Comparison of ENCODE assay signal across 18 cellular contexts in genomic region chr7:6323936-6324701, GRCh38. TPM values are rescaled to one million over a fixed set of nuclear protein-coding genes. Genes with fewer than 3 reads are reported as not detected.
DNase-seq lines count a peak whose midpoint lies in the region; ATAC-seq, FAIRE-seq and TF ChIP-seq lines count a peak whose summit lies in the region.
"Had no signal": no experiment of that assay in that cellular context is flagged by ENCODE, and none has a peak within 500 bp of the region (broad histone marks: within the 10 kb centered on the region; RNA-seq: fewer than 3 reads in every experiment).

No MANE protein-coding gene starts in this region.

- H3K4me1 Mint-ChIP-seq in GM23338 (peaks cover 7% of the 10 kb centered on the region), neural progenitor cell (peaks cover 4% of the 10 kb centered on the region)

- H3K36me3 ChIP-seq in GM23338 (ENCODE audit: insufficient read depth) (no peaks in the 10 kb centered on the region), NT2/D1 (ENCODE audit: insufficient read depth, insufficient read length, low read length) (no peaks in the 10 kb centered on the region), K562 (ENCODE audit: control insufficient read depth, insufficient read depth, low read length) (no peaks in the 10 kb centered on the region), neural progenitor cell (no peaks in the 10 kb centered on the region), adrenal gland (replicated peaks in 1 of 2) (no peaks in the 10 kb centered on the region)
- H3K36me3 ChIP-seq: BLaER1 had no signal

- H3K4me2 ChIP-seq in GM23338 (no peak overlapping the region), K562 (ENCODE audit: insufficient read depth, low read length) (no peak overlapping the region), neural progenitor cell (no peak overlapping the region)
- H3K4me2 ChIP-seq: BLaER1 had no signal

- ATAC-seq in GM23338 = peak; percentile 40; the same call in 1 of the 3 replicates
- ATAC-seq in K562 = no peak

- TF ChIP-seq CTCF in GM23338 (conservative IDR thresholded peaks at IDR 0.05; ENCODE audit: low read depth in 2 of 2) (no peak), K562 (IDR thresholded peaks at IDR 0.05 in 2 of 3, conservative IDR thresholded peaks at IDR 0.05 in 1 of 3; ENCODE audit: insufficient read depth in 2 of 3, low read depth in 1 of 3, low read length in 3 of 3) (no peak), neural progenitor cell (IDR thresholded peaks at IDR 0.05) (no peak), adrenal gland (IDR thresholded peaks at IDR 0.05) (no peak), GM20000 (IDR thresholded peaks at IDR 0.05; ENCODE audit: extremely low read depth, missing control alignments) (no peak)

- H3K4me3 Mint-ChIP-seq in GM23338 (no peak overlapping the region), neural progenitor cell (no peak overlapping the region)
- H3K4me3 Mint-ChIP-seq: CD8-positive, alpha-beta memory T cell had no signal

- no peaks in the 10 kb centered on the region for H3K27me3 ChIP-seq in GM23338 (ENCODE audit: insufficient read depth)
- H3K27me3 ChIP-seq in NT2/D1 (ENCODE audit: insufficient read depth, insufficient read length) = no peaks in the 10 kb centered on the region
- no peaks in the 10 kb centered on the region for H3K27me3 ChIP-seq in K562 (ENCODE audit: control insufficient read depth in 2 of 2, insufficient read depth in 2 of 2, low read length in 2 of 2)
- H3K27me3 ChIP-seq in neural progenitor cell = no peaks in the 10 kb centered on the region
- no peaks in the 10 kb centered on the region for H3K27me3 ChIP-seq in adrenal gland
- H3K27me3 ChIP-seq: BLaER1 had no signal

- H3K36me3 Mint-ChIP-seq in GM23338 (ENCODE audit: low read depth) (no peaks in the 10 kb centered on the region), neural progenitor cell (no peaks in the 10 kb centered on the region)

- H3K27me3 Mint-ChIP-seq in GM23338 (ENCODE audit: insufficient read depth, low read depth, poor library complexity) (no peaks in the 10 kb centered on the region), neural progenitor cell (ENCODE audit: insufficient read depth, low read depth) (peaks cover 5% of the 10 kb centered on the region)

- H3K9me3 ChIP-seq in NT2/D1 (ENCODE audit: insufficient read depth, low read length) = no peaks in the 10 kb centered on the region
- no peaks in the 10 kb centered on the region for H3K9me3 ChIP-seq in K562 (replicated peaks; ENCODE audit: control insufficient read depth, insufficient read depth, low read depth, low read length)
- H3K9me3 ChIP-seq in neural progenitor cell (ENCODE audit: low read depth) = no peaks in the 10 kb centered on the region
- no peaks in the 10 kb centered on the region for H3K9me3 ChIP-seq in adrenal gland (replicated peaks in 1 of 3)
- H3K9me3 ChIP-seq: BLaER1, Caco-2 had no signal

- no peak overlapping the region for H3K9ac ChIP-seq in NT2/D1 (ENCODE audit: insufficient read length, low read depth)
- H3K9ac ChIP-seq in K562 (ENCODE audit: insufficient read depth in 1 of 2, low read depth in 2 of 2, low read length in 2 of 2) = no peak overlapping the region
- no peak overlapping the region for H3K9ac ChIP-seq in neural progenitor cell

- peak; percentile 54 for DNase-seq in GM23338 (ENCODE audit: low spot score)
- DNase-seq in NT2/D1 (ENCODE audit: low read depth, low spot score) = peak; percentile 56
- no peak for DNase-seq in K562 (ENCODE audit: extremely low read depth in 1 of 4, low spot score in 3 of 4)
- no peak for DNase-seq in neural progenitor cell (ENCODE audit: low spot score)
- no peak for DNase-seq in NCI-H510A treated with DMSO at 0.1 percent for 48 hours (lab: John Stamatoyannopoulos, UW)
- no peak for DNase-seq in adrenal gland
- DNase-seq in GM20000 (ENCODE audit: low spot score) = no peak
- no peak for DNase-seq in GDM1 (lab: John Stamatoyannopoulos, UW)
- DNase-seq: AML-193; Caco-2; CD8-positive, alpha-beta memory T cell; DND-41; GOT3; HCEC 1CT; Karpas-422 had no signal

- CTCF ChIA-PET in K562 (lab: Yijun Ruan, JAX; ENCODE audit: low intra/inter-chr PET ratio) = interaction anchor here (1.6 kb wide), 1 partner anchor 160 kb away, joined by 3 read pairs; no protein-coding TSS in a partner anchor

- no peak for FAIRE-seq in K562 (lab: Jason Lieb, UNC)
- FAIRE-seq: GM18507, HTR-8/SVneo had no signal

- H3K9me2 ChIP-seq in GM23338 (ENCODE audit: insufficient read depth) = no peaks in the 10 kb centered on the region

- H3K27ac ChIP-seq in GM23338 (ENCODE audit: low read depth) (no peak overlapping the region), K562 (ENCODE audit: extremely low read depth, low read depth, low read length) (no peak overlapping the region), neural progenitor cell (no peak overlapping the region), adrenal gland (no peak overlapping the region)
- H3K27ac ChIP-seq: BLaER1 had no signal

- H3K27ac Mint-ChIP-seq in GM23338 (no peak overlapping the region), neural progenitor cell (peak overlapping the region; percentile 75)

- H3K9me1 ChIP-seq in K562 (ENCODE audit: control insufficient read depth, insufficient read depth, low read length) = no peaks in the 10 kb centered on the region

- no peaks in the 10 kb centered on the region for H4K20me1 ChIP-seq in GM23338 (replicated peaks; ENCODE audit: insufficient read depth)
- no peaks in the 10 kb centered on the region for H4K20me1 ChIP-seq in K562 (replicated peaks; ENCODE audit: control insufficient read depth, insufficient read depth, low read length)
- no peaks in the 10 kb centered on the region for H4K20me1 ChIP-seq in neural progenitor cell (ENCODE audit: low read depth)
- H4K20me1 ChIP-seq: BLaER1 had no signal

- H2AFZ ChIP-seq in GM23338 = no peak overlapping the region
- no peak overlapping the region for H2AFZ ChIP-seq in K562 (ENCODE audit: low read depth, low read length)
- H2AFZ ChIP-seq in neural progenitor cell (replicated peaks) = no peak overlapping the region

- TF ChIP-seq RAD21 in K562 (CRISPR knock-in tag; conservative IDR thresholded peaks at IDR 0.05 in 1 of 2, IDR thresholded peaks at IDR 0.05 in 1 of 2) = no peak

- in situ Hi-C loops in K562 (cut with MboI) = loop anchor here (5.0 kb wide), 1 partner anchor 327 kb away; no protein-coding TSS in a partner anchor

- POLR2A ChIA-PET in K562 (lab: Yijun Ruan, JAX) = interaction anchor here (0.7 to 1.2 kb wide), 2 partner anchors 51 to 217 kb away, joined by 3 read pairs; no protein-coding TSS in a partner anchor

- TF ChIP-seq EP300 in K562 (IDR thresholded peaks at IDR 0.05; ENCODE audit: low read length) = no peak

- 20% methylated on average over 11 of the region's 11 CpGs for WGBS in K562 (ENCODE audit: insufficient coverage, low coverage, missing lambda C conversion rate)
- 63 to 71% (median 67%) methylated on average over 11 of the region's 11 CpGs for WGBS in adrenal gland, 4 donors

- no peaks in the 10 kb centered on the region for H3K4me1 ChIP-seq in GM23338 (ENCODE audit: insufficient read depth)
- no peaks in the 10 kb centered on the region for H3K4me1 ChIP-seq in NT2/D1 (ENCODE audit: insufficient read depth, insufficient read length)
- no peaks in the 10 kb centered on the region; a peak in 1 of 5 replicates for H3K4me1 ChIP-seq in K562 (replicated peaks in 1 of 2; ENCODE audit: control insufficient read depth in 2 of 2, insufficient read depth in 2 of 2, low read length in 2 of 2)
- H3K4me1 ChIP-seq in neural progenitor cell = no peaks in the 10 kb centered on the region
- H3K4me1 ChIP-seq in adrenal gland (replicated peaks in 1 of 2) = no peaks in the 10 kb centered on the region
- H3K4me1 ChIP-seq: Caco-2 had no signal

- H3F3A ChIP-seq in GM23338 (replicated peaks; ENCODE audit: low read depth) (no peaks in the 10 kb centered on the region), neural progenitor cell (ENCODE audit: low read depth) (no peaks in the 10 kb centered on the region)

- H3K79me2 ChIP-seq in GM23338 (replicated peaks; ENCODE audit: insufficient read depth) (no peaks in the 10 kb centered on the region), K562 (ENCODE audit: control insufficient read depth, insufficient read depth, low read length) (no peaks in the 10 kb centered on the region), neural progenitor cell (ENCODE audit: low read depth) (no peaks in the 10 kb centered on the region)

- no peak overlapping the region for H3K4me3 ChIP-seq in GM23338
- no peak overlapping the region for H3K4me3 ChIP-seq in NT2/D1 (ENCODE audit: insufficient read length, low read depth)
- no peak overlapping the region for H3K4me3 ChIP-seq in K562
- H3K4me3 ChIP-seq in neural progenitor cell = no peak overlapping the region
- no peak overlapping the region for H3K4me3 ChIP-seq in adrenal gland
- H3K4me3 ChIP-seq: BLaER1 had no signal

- intact Hi-C loops in K562 (cut with micrococcal nuclease) = loop anchor here (1.0 to 10.0 kb wide), 6 partner anchors 67 to 531 kb away; no protein-coding TSS in a partner anchor
- intact Hi-C loops in adrenal gland (cut with DNase I) = loop anchor here in 1 of 2 donors (5.0 kb wide), 2 partner anchors 162 to 467 kb away; no protein-coding TSS in a partner anchor

- H3K9me3 Mint-ChIP-seq in GM23338 (no peaks in the 10 kb centered on the region), neural progenitor cell (no peaks in the 10 kb centered on the region)
- H3K9me3 Mint-ChIP-seq: CD8-positive, alpha-beta memory T cell had no signal

- BruUV-seq in K562 (replicated peaks; lab: Mats Ljungman, UMichigan) = no TSS peak

- TF ChIP-seq POLR2A in K562 (conservative IDR thresholded peaks at IDR 0.05) (no peak), adrenal gland (IDR thresholded peaks at IDR 0.05) (no peak)

RNA-seq across cellular contexts. Expression of gene FAM220A, which starts 24.6 kb away (rescaled TPM):
- 23.6 and 25.1 TPM in 2 replicates for total RNA-seq in GM23338 (2014; rRNA removed; shearing (Covaris generic))
- polyA plus RNA-seq in GM23338 (2016; fragmentation: Nextera tagmentation; extraction: Ambion mirVana) (11.0 and 12.8 TPM in 2 replicates), K562 (2011; rRNA removed) (10.4 and 12.1 TPM in 2 replicates), K562 (2014; fragmentation: Illumina TruSeq; extraction: Trizol) (6.7 and 7.2 TPM in 2 replicates), K562 (2014; fragmentation: Nextera tagmentation; extraction: Ambion mirVana) (1 to 10 TPM in 1 of 2 experiments, under 1 TPM in 1; 0.92 to 1.1 TPM), K562 (2014; rRNA removed) (4.6 and 4.8 TPM in 2 replicates), adrenal gland (10 to 100 TPM in 1 of 3 donors, 1 to 10 TPM in 2; 4.5 to 15.9 (median 6.0) TPM)
- 5.2 and 6.2 TPM in 2 replicates for total RNA-seq in K562 (2011; cell fraction: chromatin; rRNA removed; ENCODE audit: low replicate concordance)
- total RNA-seq in K562 (2011; cell fraction: nucleolus; rRNA removed) = 4.0 and 4.3 TPM in 2 replicates
- total RNA-seq in K562 (2011; cell fraction: nucleoplasm; rRNA removed) = 5.0 and 5.1 TPM in 2 replicates
- total RNA-seq in K562 (2014; rRNA removed) (5.8 and 15.2 TPM in 2 replicates), K562 (2014; rRNA removed; fragmentation: Illumina TruSeq; extraction: Trizol) (5.5 and 6.0 TPM in 2 replicates), K562 (2015; rRNA removed; fragmentation: Illumina TruSeq; extraction: Trizol) (6.1 and 7.1 TPM in 2 replicates), K562 (2021) (7.8 and 11.4 TPM in 2 replicates), neural progenitor cell (ENCODE audit: low replicate concordance) (27.4 and 31.8 TPM in 2 replicates), adrenal gland (10 to 100 TPM; 12.7 to 17.0 (median 14.5) TPM)
- polyA plus RNA-seq in K562 (2011; cell fraction: cytosol; rRNA removed) = 7.3 and 8.0 TPM in 2 replicates
- 3.4 and 5.9 TPM in 2 replicates for polyA plus RNA-seq in K562 (2011; cell fraction: nucleus; rRNA removed)
- 7.0 and 10.8 TPM in 2 replicates for polyA plus RNA-seq in K562 (2012)
- polyA minus RNA-seq in K562 (2011; rRNA and poly(A)+ RNA removed) = 9.0 and 9.9 TPM in 2 replicates
- 8.9 and 10.0 TPM in 2 replicates for polyA minus RNA-seq in K562 (2011; cell fraction: cytosol; rRNA and poly(A)+ RNA removed)
- polyA minus RNA-seq in K562 (2011; cell fraction: nucleus; rRNA and poly(A)+ RNA removed) = 2.2 and 3.1 TPM in 2 replicates

RNA-seq across cellular contexts. Expression of gene RAC1, which starts 50.2 kb away (rescaled TPM):
- 142 and 150 TPM in 2 replicates for total RNA-seq in GM23338 (2014; rRNA removed; shearing (Covaris generic))
- polyA plus RNA-seq in GM23338 (2016; fragmentation: Nextera tagmentation; extraction: Ambion mirVana) = 844 and 859 TPM in 2 replicates
- total RNA-seq in K562 (2011; cell fraction: chromatin; rRNA removed; ENCODE audit: low replicate concordance) = 133 and 135 TPM in 2 replicates
- total RNA-seq in K562 (2011; cell fraction: nucleolus; rRNA removed) = 83.3 and 83.4 TPM in 2 replicates
- 95.7 and 122 TPM in 2 replicates for total RNA-seq in K562 (2011; cell fraction: nucleoplasm; rRNA removed)
- total RNA-seq in K562 (2014; rRNA removed) = 105 and 146 TPM in 2 replicates
- 126 and 149 TPM in 2 replicates for total RNA-seq in K562 (2014; rRNA removed; fragmentation: Illumina TruSeq; extraction: Trizol)
- 90.9 and 91.5 TPM in 2 replicates for total RNA-seq in K562 (2015; rRNA removed; fragmentation: Illumina TruSeq; extraction: Trizol)
- 220 and 225 TPM in 2 replicates for total RNA-seq in K562 (2021)
- polyA plus RNA-seq in K562 (2011; rRNA removed) = 177 and 205 TPM in 2 replicates
- polyA plus RNA-seq in K562 (2011; cell fraction: cytosol; rRNA removed) = 96.2 and 169 TPM in 2 replicates
- polyA plus RNA-seq in K562 (2011; cell fraction: nucleus; rRNA removed) = 62.4 and 100 TPM in 2 replicates
- polyA plus RNA-seq in K562 (2012) = 201 and 203 TPM in 2 replicates
- polyA plus RNA-seq in K562 (2014; fragmentation: Illumina TruSeq; extraction: Trizol) = 220 and 241 TPM in 2 replicates
- 10 to 100 TPM; 78.5 to 90.7 TPM for polyA plus RNA-seq in K562 (2014; fragmentation: Nextera tagmentation; extraction: Ambion mirVana)
- polyA plus RNA-seq in K562 (2014; rRNA removed) = 148 and 163 TPM in 2 replicates
- polyA minus RNA-seq in K562 (2011; rRNA and poly(A)+ RNA removed) = 310 and 404 TPM in 2 replicates
- polyA minus RNA-seq in K562 (2011; cell fraction: cytosol; rRNA and poly(A)+ RNA removed) = 91.2 and 105 TPM in 2 replicates
- 20.2 and 37.2 TPM in 2 replicates for polyA minus RNA-seq in K562 (2011; cell fraction: nucleus; rRNA and poly(A)+ RNA removed)
- 67.9 and 91.8 TPM in 2 replicates for total RNA-seq in neural progenitor cell (ENCODE audit: low replicate concordance)
- 100 to 1,000 TPM; 129 to 243 (median 188) TPM for total RNA-seq in adrenal gland
- polyA plus RNA-seq in adrenal gland = 100 to 1,000 TPM; 208 to 397 (median 296) TPM

RNA-seq across cellular contexts. Expression of gene CYTH3, which starts 51.7 kb away (rescaled TPM):
- total RNA-seq in GM23338 (2014; rRNA removed; shearing (Covaris generic)) = 15.3 and 28.3 TPM in 2 replicates
- polyA plus RNA-seq in GM23338 (2016; fragmentation: Nextera tagmentation; extraction: Ambion mirVana) = 4.6 and 5.9 TPM in 2 replicates
- total RNA-seq in K562 (2011; cell fraction: chromatin; rRNA removed; ENCODE audit: low replicate concordance) = 23.7 and 39.3 TPM in 2 replicates
- total RNA-seq in K562 (2011; cell fraction: nucleolus; rRNA removed) = 19.7 and 23.5 TPM in 2 replicates
- 22.3 and 24.9 TPM in 2 replicates for total RNA-seq in K562 (2011; cell fraction: nucleoplasm; rRNA removed)
- 8.8 and 14.3 TPM in 2 replicates for total RNA-seq in K562 (2014; rRNA removed)
- 7.4 and 8.4 TPM in 2 replicates for total RNA-seq in K562 (2014; rRNA removed; fragmentation: Illumina TruSeq; extraction: Trizol)
- 11.5 TPM in 2 replicates for total RNA-seq in K562 (2015; rRNA removed; fragmentation: Illumina TruSeq; extraction: Trizol)
- 14.8 and 15.2 TPM in 2 replicates for total RNA-seq in K562 (2021)
- 11.4 and 16.2 TPM in 2 replicates for polyA plus RNA-seq in K562 (2011; rRNA removed)
- polyA plus RNA-seq in K562 (2011; cell fraction: cytosol; rRNA removed) = 13.6 and 14.6 TPM in 2 replicates
- 43.6 and 45.1 TPM in 2 replicates for polyA plus RNA-seq in K562 (2011; cell fraction: nucleus; rRNA removed)
- polyA plus RNA-seq in K562 (2012) = 11.3 and 12.8 TPM in 2 replicates
- polyA plus RNA-seq in K562 (2014; fragmentation: Illumina TruSeq; extraction: Trizol) = 12.3 and 13.8 TPM in 2 replicates
- under 1 TPM; 0.25 to 0.42 TPM for polyA plus RNA-seq in K562 (2014; fragmentation: Nextera tagmentation; extraction: Ambion mirVana)
- polyA plus RNA-seq in K562 (2014; rRNA removed) = 13.8 and 17.0 TPM in 2 replicates
- polyA minus RNA-seq in K562 (2011; rRNA and poly(A)+ RNA removed) = 5.5 and 6.4 TPM in 2 replicates
- polyA minus RNA-seq in K562 (2011; cell fraction: cytosol; rRNA and poly(A)+ RNA removed) = 8.1 and 9.3 TPM in 2 replicates
- 9.8 and 12.1 TPM in 2 replicates for polyA minus RNA-seq in K562 (2011; cell fraction: nucleus; rRNA and poly(A)+ RNA removed)
- total RNA-seq in neural progenitor cell (ENCODE audit: low replicate concordance) = 10.9 and 16.5 TPM in 2 replicates
- 10 to 100 TPM; 11.4 to 34.3 (median 18.7) TPM for total RNA-seq in adrenal gland
- 10 to 100 TPM in 1 of 3 donors, 1 to 10 TPM in 2; 7.9 to 12.9 (median 9.5) TPM for polyA plus RNA-seq in adrenal gland

Comparison
In these comparisons a context has a peak if more than half of its experiments do, and no peak if none do; other contexts are left out.
1. DNase-seq: peak in GM23338 (single experiment) and NT2/D1 (single experiment); none in K562 (0 of 4), neural progenitor cell (single experiment), NCI-H510A treated with DMSO at 0.1 percent for 48 hours (single experiment), adrenal gland (0 of 7), GM20000 (single experiment) and GDM1 (single experiment).